In genomic region chr17:82126479-82127314, GRCh38 we compare ENCODE assay signal across 12 cellular contexts. TPM values are rescaled to one million over a fixed set of nuclear protein-coding genes. Genes with fewer than 3 reads are reported as not detected.
DNase-seq lines count a peak whose midpoint lies in the region; ATAC-seq and TF ChIP-seq lines count a peak whose summit lies in the region.
"Had no signal": no experiment of that assay in that cellular context is flagged by ENCODE, and none has a peak within 500 bp of the region (broad histone marks: within the 10 kb centered on the region; RNA-seq: fewer than 3 reads in every experiment).

No MANE protein-coding gene starts in this region.

- peak; percentile 31 for DNase-seq in CD1c-positive myeloid dendritic cell (ENCODE audit: extremely low spot score)
- peak; percentile 92 for DNase-seq in activated CD4-positive, alpha-beta T cell treated with anti-CD3 and anti-CD28 coated beads, Interleukin-2, amount 10 ng/mL, durations not matched to agents 7 days and 5 days
- DNase-seq in activated naive CD4-positive, alpha-beta T cell treated with anti-CD3 and anti-CD28 coated beads for 36 hours, result peak; percentile 95
- peak; percentile 63 to 67 for DNase-seq in stimulated activated CD4-positive, alpha-beta T cell treated with anti-CD3 and anti-CD28 coated beads, Interleukin-2, amount 100 ng/mL, for 24 hours
- no peak for DNase-seq in DMS114 treated with DMSO at 0.1 percent for 48 hours (lab: John Stamatoyannopoulos, UW; ENCODE audit: unreplicated experiment)
- no peak for DNase-seq in esophagus squamous epithelium (lab: John Stamatoyannopoulos, UW)
- DNase-seq: GF-D8, Kasumi-1, NCI-H774 had no signal

- H3K4me3 ChIP-seq in esophagus squamous epithelium, result no peak overlapping the region
- H3K4me3 ChIP-seq: A549 had no signal

- ATAC-seq in GM21367 (IDR thresholded peaks at IDR 0.05; ENCODE audit: unreplicated experiment) (no peak), GM18873 (IDR thresholded peaks at IDR 0.05; ENCODE audit: low FRiP score, unreplicated experiment) (no peak)

- no peak overlapping the region for H3K27ac ChIP-seq in esophagus squamous epithelium
- H3K27ac ChIP-seq: A549 had no signal

- peaks cover 17% of the 10 kb centered on the region for H3K36me3 Mint-ChIP-seq in activated CD4-positive, alpha-beta T cell treated with anti-CD3 and anti-CD28 coated beads, Interleukin-2, amount 10 ng/mL, durations not matched to agents 7 days and 5 days (ENCODE audit: low read depth)
- peaks cover 10% of the 10 kb centered on the region for H3K36me3 Mint-ChIP-seq in activated naive CD4-positive, alpha-beta T cell treated with anti-CD3 and anti-CD28 coated beads for 36 hours (ENCODE audit: low read depth)

- CTCF ChIA-PET in activated CD4-positive, alpha-beta T cell treated with anti-CD3 and anti-CD28 coated beads, Interleukin-2, amount 10 ng/mL, durations not matched to agents 7 days and 5 days (lab: Charles Lee), result interaction anchor here (0.9 to 1.6 kb wide), 6 partner anchors 10 to 96 kb away, joined by 3 to 6 read pairs (median 4); no protein-coding TSS in a partner anchor
- CTCF ChIA-PET in activated naive CD4-positive, alpha-beta T cell treated with anti-CD3 and anti-CD28 coated beads for 36 hours (lab: Charles Lee), result interaction anchor here (0.6 to 1.3 kb wide), 6 partner anchors 10 to 107 kb away, joined by 3 to 6 read pairs (median 3); partner anchors contain the start of gene DCXR

- peaks cover 67% of the 10 kb centered on the region for H3K4me1 Mint-ChIP-seq in activated CD4-positive, alpha-beta T cell treated with anti-CD3 and anti-CD28 coated beads, Interleukin-2, amount 10 ng/mL, durations not matched to agents 7 days and 5 days
- H3K4me1 Mint-ChIP-seq in activated naive CD4-positive, alpha-beta T cell treated with anti-CD3 and anti-CD28 coated beads for 36 hours (ENCODE audit: low read depth), result peaks cover 66% of the 10 kb centered on the region

- peaks cover 0 to 43% (median 0%) of the 10 kb centered on the region in 3 donors for H3K36me3 ChIP-seq in esophagus squamous epithelium

- peak overlapping the region; percentile 99 for H3K27ac Mint-ChIP-seq in activated CD4-positive, alpha-beta T cell treated with anti-CD3 and anti-CD28 coated beads, Interleukin-2, amount 10 ng/mL, durations not matched to agents 7 days and 5 days
- peak overlapping the region; percentile 95 for H3K27ac Mint-ChIP-seq in activated naive CD4-positive, alpha-beta T cell treated with anti-CD3 and anti-CD28 coated beads for 36 hours

- no peaks in the 10 kb centered on the region for H3K9me3 Mint-ChIP-seq in activated CD4-positive, alpha-beta T cell treated with anti-CD3 and anti-CD28 coated beads, Interleukin-2, amount 10 ng/mL, durations not matched to agents 7 days and 5 days
- H3K9me3 Mint-ChIP-seq in activated naive CD4-positive, alpha-beta T cell treated with anti-CD3 and anti-CD28 coated beads for 36 hours, result no peaks in the 10 kb centered on the region

- H3K27me3 Mint-ChIP-seq in activated CD4-positive, alpha-beta T cell treated with anti-CD3 and anti-CD28 coated beads, Interleukin-2, amount 10 ng/mL, durations not matched to agents 7 days and 5 days, result no peaks in the 10 kb centered on the region
- H3K27me3 Mint-ChIP-seq in activated naive CD4-positive, alpha-beta T cell treated with anti-CD3 and anti-CD28 coated beads for 36 hours (ENCODE audit: low read depth), result no peaks in the 10 kb centered on the region

- TF ChIP-seq POLR2A in esophagus squamous epithelium (IDR thresholded peaks at IDR 0.05), result no peak

- POLR2A ChIA-PET in activated CD4-positive, alpha-beta T cell treated with anti-CD3 and anti-CD28 coated beads, Interleukin-2, amount 10 ng/mL, durations not matched to agents 7 days and 5 days (lab: Charles Lee), result interaction anchor here (0.6 kb wide), 1 partner anchor 105 kb away, joined by 4 read pairs; no protein-coding TSS in a partner anchor

- peak overlapping the region; percentile 68 for H3K4me3 Mint-ChIP-seq in activated CD4-positive, alpha-beta T cell treated with anti-CD3 and anti-CD28 coated beads, Interleukin-2, amount 10 ng/mL, durations not matched to agents 7 days and 5 days
- peak overlapping the region; percentile 71 for H3K4me3 Mint-ChIP-seq in activated naive CD4-positive, alpha-beta T cell treated with anti-CD3 and anti-CD28 coated beads for 36 hours

- intact Hi-C loops in activated naive CD4-positive, alpha-beta T cell treated with anti-CD3 and anti-CD28 coated beads for 36 hours (cut with micrococcal nuclease), result loop anchor here (1.0 to 2.0 kb wide), 5 partner anchors 16 to 172 kb away; partner anchors contain the start of gene FASN
- intact Hi-C loops in esophagus squamous epithelium (cut with DNase I), result no loop called here

- H3K4me1 ChIP-seq in esophagus squamous epithelium, result no peaks in the 10 kb centered on the region
- H3K4me1 ChIP-seq: A549 had no signal

- H3K27me3 ChIP-seq in esophagus squamous epithelium, result no peaks in the 10 kb centered on the region

- TF ChIP-seq CTCF in esophagus squamous epithelium (IDR thresholded peaks at IDR 0.05), result no peak

- 80% methylated on average over 26 to 34 of the region's 36 CpGs for WGBS in esophagus squamous epithelium, 2 donors

- H3K9me3 ChIP-seq in esophagus squamous epithelium, result no peaks in the 10 kb centered on the region
- H3K9me3 ChIP-seq: A549 had no signal

RNA-seq across cellular contexts. Expression of gene FASN, which starts 28.7 kb away (rescaled TPM):
- 100 to 1,000 TPM; 138 to 139 TPM for total RNA-seq in activated CD4-positive, alpha-beta T cell treated with anti-CD3 and anti-CD28 coated beads, Interleukin-2, amount 10 ng/mL, durations not matched to agents 7 days and 5 days
- 100 to 1,000 TPM; 183 to 195 TPM for total RNA-seq in activated naive CD4-positive, alpha-beta T cell treated with anti-CD3 and anti-CD28 coated beads for 36 hours
- 100 to 1,000 TPM in 2 of 4 donors, 10 to 100 TPM in 2; 72.8 to 302 (median 143) TPM for total RNA-seq in esophagus squamous epithelium

Comparison
In these comparisons a context has a peak if more than half of its experiments do, and no peak if none do; other contexts are left out.
1. DNase-seq: peak in CD1c-positive myeloid dendritic cell (single experiment), activated CD4-positive, alpha-beta T cell treated with anti-CD3 and anti-CD28 coated beads, Interleukin-2, amount 10 ng/mL, durations not matched to agents 7 days and 5 days (single experiment), activated naive CD4-positive, alpha-beta T cell treated with anti-CD3 and anti-CD28 coated beads for 36 hours (single experiment) and stimulated activated CD4-positive, alpha-beta T cell treated with anti-CD3 and anti-CD28 coated beads, Interleukin-2, amount 100 ng/mL, for 24 hours (2 of 2); none in DMS114 treated with DMSO at 0.1 percent for 48 hours (single experiment) and esophagus squamous epithelium (single experiment).